In the genomic region with DNA sequence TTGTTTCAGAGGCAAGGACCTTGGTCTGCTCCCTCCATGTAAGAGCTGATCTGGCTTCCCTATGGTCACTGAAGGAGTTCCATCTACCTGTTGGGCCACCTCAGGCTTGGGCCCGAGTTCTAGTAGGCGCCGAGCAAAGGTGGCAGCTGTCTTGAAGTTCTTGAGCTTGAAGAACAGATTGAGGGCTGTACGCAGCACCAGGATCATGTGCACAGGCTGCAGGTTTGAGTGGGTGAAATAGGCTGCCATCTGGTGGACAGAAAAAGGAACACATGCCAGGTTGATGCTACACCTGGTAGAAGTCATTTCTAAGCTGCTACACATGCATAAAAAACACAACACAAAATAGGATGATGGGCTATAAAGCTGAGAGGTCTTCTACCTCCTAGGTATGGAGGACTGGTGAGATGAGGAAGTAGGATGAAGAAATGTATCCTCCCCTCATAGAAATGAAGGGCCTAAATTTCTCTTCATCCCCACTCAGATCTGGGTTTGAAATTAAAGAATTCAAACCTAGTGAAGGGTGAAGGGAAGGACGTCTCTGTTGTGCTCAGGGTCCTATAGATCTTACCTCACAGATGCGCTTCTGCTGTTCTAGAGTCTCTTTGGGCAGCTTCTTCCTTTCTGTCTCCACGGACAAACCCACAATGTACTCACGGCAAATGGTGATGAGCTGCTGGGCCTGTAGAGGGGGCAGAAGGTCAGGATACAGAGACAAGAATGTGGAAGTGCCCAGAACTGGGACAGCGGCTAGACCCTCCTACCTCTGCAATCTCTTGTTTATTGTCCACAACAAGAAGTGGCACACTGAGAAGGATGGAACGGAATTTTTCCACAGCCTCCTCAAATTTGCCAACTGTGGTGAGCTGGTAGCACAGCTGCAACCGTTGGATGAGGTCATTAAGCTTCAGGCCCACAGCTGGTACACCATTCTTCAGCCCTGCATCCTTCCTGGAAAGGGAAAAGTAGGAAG, we compare ENCODE assay signal across 8 cellular contexts. TPM values are rescaled to one million over a fixed set of nuclear protein-coding genes. Genes with fewer than 3 reads are reported as not detected.
DNase-seq lines count a peak whose midpoint lies in the region; ATAC-seq and TF ChIP-seq lines count a peak whose summit lies in the region.

No MANE protein-coding gene starts in this region.

- no peaks in the 10 kb centered on the region for H3K27me3 ChIP-seq in left lung

- H3K4me1 ChIP-seq in left lung: no peaks in the 10 kb centered on the region

- no peaks in the 10 kb centered on the region for H3K9me3 ChIP-seq in left lung

- peak; percentile 43 to 79 for DNase-seq in NCI-H524 (lab: John Stamatoyannopoulos, UW)
- DNase-seq in activated CD4-positive, alpha-beta T cell treated with anti-CD3 and anti-CD28 coated beads for 48 hours: peak; percentile 72
- peak in 1 of 2 donors; percentile 53 for DNase-seq in left lung
- peak; percentile 32 to 39 for DNase-seq in stimulated activated CD4-positive, alpha-beta T cell treated with anti-CD3 and anti-CD28 coated beads, Interleukin-4, amount 100 ng/mL, for 48 hours (ENCODE audit: low read depth in 2 of 2)

- TF ChIP-seq CTCF in GM12873 (IDR thresholded peaks at IDR 0.05; ENCODE audit: insufficient read depth, low read depth, low read length, missing control alignments) (peak; percentile 91), left lung (IDR thresholded peaks at IDR 0.05) (peak; percentile 77)

- H3K4me3 ChIP-seq in left lung: no peak overlapping the region

- ATAC-seq in HG03280 (IDR thresholded peaks at IDR 0.05; ENCODE audit: unreplicated experiment) (peak; percentile 79), left lung (peak; percentile 97), HG03025 (IDR thresholded peaks at IDR 0.05; ENCODE audit: low FRiP score, unreplicated experiment) (no peak)

- H3K27ac ChIP-seq in cingulate gyrus (ENCODE audit: low read depth, low read length) (peak overlapping the region; percentile 69), left lung (peak overlapping the region in 1 of 2 donors; percentile 21)

- peaks cover 4 to 87% of the 10 kb centered on the region in 2 donors for H3K36me3 ChIP-seq in left lung

- intact Hi-C loops in left lung (cut with DNase I): loop anchor here in 1 of 2 donors (5.0 kb wide), 2 partner anchors 99 to 189 kb away; partner anchors contain the start of gene CASQ1

RNA-seq across cellular contexts. Expression of gene PEX19, which starts 6.6 kb away (rescaled TPM):
- 10 to 100 TPM; 42.9 to 57.1 TPM for total RNA-seq in left lung

RNA-seq across cellular contexts. Expression of gene DCAF8, which starts 29.2 kb away (rescaled TPM):
- 10 to 100 TPM; 93.9 to 99.3 TPM for total RNA-seq in left lung

RNA-seq across cellular contexts. Expression of gene COPA, which starts 51.5 kb away (rescaled TPM):
- 100 to 1,000 TPM; 174 to 181 TPM for total RNA-seq in left lung

RNA-seq across cellular contexts. Expression of gene NCSTN, which starts 51.6 kb away (rescaled TPM):
- total RNA-seq in left lung: 10 to 100 TPM; 90.7 to 93.8 TPM
